8 cellular contexts compared by ENCODE assay signal in genomic region chr4:169620846-169621228, GRCh38. TPM values are rescaled to one million over a fixed set of nuclear protein-coding genes. Genes with fewer than 3 reads are reported as not detected.
DNase-seq lines count a peak whose midpoint lies in the region; ATAC-seq lines count a peak whose summit lies in the region.

No MANE protein-coding gene starts in this region.

- ATAC-seq in HG03108 (IDR thresholded peaks at IDR 0.05; ENCODE audit: unreplicated experiment), result no peak
- ATAC-seq in HG03280 (IDR thresholded peaks at IDR 0.05; ENCODE audit: unreplicated experiment), result no peak

- peak overlapping the region; percentile 96 for H3K9ac ChIP-seq in skeletal muscle satellite cell (ENCODE audit: low read depth, low read length)

- WGBS in iPS DF 6.9 (ENCODE audit: insufficient coverage, insufficient read length), result no CpG with 5 or more reads among the region's 15 CpGs

- peak overlapping the region; percentile 99 for H3K27ac Mint-ChIP-seq in activated naive CD8-positive, alpha-beta T cell treated with anti-CD3 and anti-CD28 coated beads for 36 hours

- no peaks in the 10 kb centered on the region for H3K9me3 ChIP-seq in iPS DF 6.9 (ENCODE audit: control insufficient read depth, insufficient read depth, low read length)
- no peaks in the 10 kb centered on the region for H3K9me3 ChIP-seq in skeletal muscle satellite cell (replicated peaks; ENCODE audit: low read length)

- H3K36me3 ChIP-seq in iPS DF 6.9 (ENCODE audit: control insufficient read depth, insufficient read depth, low read length) (no peaks in the 10 kb centered on the region), skeletal muscle satellite cell (ENCODE audit: insufficient read depth, low read length) (no peaks in the 10 kb centered on the region)

- H3K4me2 ChIP-seq in skeletal muscle satellite cell (ENCODE audit: low read length), result peak overlapping the region; percentile 91

- DNase-seq in COR-L47 (lab: John Stamatoyannopoulos, UW) (peak; percentile 0), NAMALWA (ENCODE audit: low spot score) (peak; percentile 71), iPS DF 6.9 (ENCODE audit: low read depth, low spot score) (no peak), MV-4-11 (lab: John Stamatoyannopoulos, UW) (no peak)
- DNase-seq in activated naive CD8-positive, alpha-beta T cell treated with anti-CD3 and anti-CD28 coated beads for 36 hours, result peak; percentile 5

- H3K4me1 ChIP-seq in iPS DF 6.9 (ENCODE audit: control insufficient read depth, insufficient read depth, low read length) (no peaks in the 10 kb centered on the region), skeletal muscle satellite cell (ENCODE audit: control insufficient read depth, insufficient read depth, low read length) (peaks cover 17% of the 10 kb centered on the region)

- no peak overlapping the region for H3K27ac ChIP-seq in iPS DF 6.9 (ENCODE audit: low read length)

- H3K4me3 ChIP-seq in iPS DF 6.9 (ENCODE audit: low read length) (peak overlapping the region; percentile 46; the same call in 1 of the 2 replicates), skeletal muscle satellite cell (ENCODE audit: low read length) (peak overlapping the region; percentile 81)

- no peaks in the 10 kb centered on the region for H3K27me3 ChIP-seq in iPS DF 6.9 (ENCODE audit: control insufficient read depth, insufficient read depth, low read length)
- no peaks in the 10 kb centered on the region for H3K27me3 ChIP-seq in skeletal muscle satellite cell (ENCODE audit: control insufficient read depth, insufficient read depth, low read length)

- H3K4me1 Mint-ChIP-seq in activated naive CD8-positive, alpha-beta T cell treated with anti-CD3 and anti-CD28 coated beads for 36 hours, result peaks cover 50% of the 10 kb centered on the region

- H3K4me3 Mint-ChIP-seq in activated naive CD8-positive, alpha-beta T cell treated with anti-CD3 and anti-CD28 coated beads for 36 hours, result peak overlapping the region; percentile 99

- H3K9me3 Mint-ChIP-seq in activated naive CD8-positive, alpha-beta T cell treated with anti-CD3 and anti-CD28 coated beads for 36 hours, result peaks cover 3% of the 10 kb centered on the region

- H3K27me3 Mint-ChIP-seq in activated naive CD8-positive, alpha-beta T cell treated with anti-CD3 and anti-CD28 coated beads for 36 hours, result no peaks in the 10 kb centered on the region

- peaks cover 10% of the 10 kb centered on the region for H3K36me3 Mint-ChIP-seq in activated naive CD8-positive, alpha-beta T cell treated with anti-CD3 and anti-CD28 coated beads for 36 hours

RNA-seq across cellular contexts. Expression of gene CLCN3, which starts 0.5 kb away (rescaled TPM):
- total RNA-seq in activated naive CD8-positive, alpha-beta T cell treated with anti-CD3 and anti-CD28 coated beads for 36 hours, result 10 to 100 TPM; 18.5 to 20.8 TPM
- total RNA-seq in skeletal muscle satellite cell (2012; rRNA removed), result 27.7 and 38.5 TPM in 2 replicates

RNA-seq across cellular contexts. Expression of gene NEK1, which starts 8.5 kb away (rescaled TPM):
- 10 to 100 TPM; 12.1 to 13.1 TPM for total RNA-seq in activated naive CD8-positive, alpha-beta T cell treated with anti-CD3 and anti-CD28 coated beads for 36 hours
- 5.8 and 6.8 TPM in 2 replicates for total RNA-seq in skeletal muscle satellite cell (2012; rRNA removed)

Comparison
In these comparisons a context has a peak if more than half of its experiments do, and no peak if none do; other contexts are left out.
1. DNase-seq: peak in COR-L47 (single experiment), NAMALWA (single experiment) and activated naive CD8-positive, alpha-beta T cell treated with anti-CD3 and anti-CD28 coated beads for 36 hours (single experiment); none in iPS DF 6.9 (single experiment) and MV-4-11 (single experiment).